Comparison of ENCODE assay signal across 21 cellular contexts in the genomic region with DNA sequence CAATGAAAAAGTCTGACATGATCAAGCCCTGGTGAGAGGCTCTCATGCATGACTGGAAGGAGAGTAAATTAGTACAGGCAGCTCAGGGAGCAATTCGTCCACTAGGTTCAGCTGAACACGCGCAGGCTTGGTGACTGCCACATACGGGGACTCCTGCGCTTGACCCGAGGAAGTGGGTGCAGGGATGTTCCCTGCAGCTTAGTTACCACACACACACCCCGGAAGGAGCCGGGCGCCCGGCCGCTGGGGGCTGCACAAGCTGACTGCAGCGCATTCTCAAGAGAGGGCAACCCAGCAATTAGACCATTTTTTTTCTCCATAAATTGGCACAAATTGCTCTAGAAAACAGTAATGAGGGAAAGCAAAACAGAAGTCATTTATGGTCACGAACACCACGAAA. TPM values are rescaled to one million over a fixed set of nuclear protein-coding genes. Genes with fewer than 3 reads are reported as not detected.
"Had no signal": no experiment of that assay in that cellular context is flagged by ENCODE, and none has a peak within 500 bp of the region (broad histone marks: within the 10 kb centered on the region; RNA-seq: fewer than 3 reads in every experiment).

No MANE protein-coding gene starts in this region.

- H3K9me3 ChIP-seq: ascending aorta, colonic mucosa, esophagus squamous epithelium, gastroesophageal sphincter, ovary, prostate gland had no signal

- H3K4me1 ChIP-seq: ascending aorta, colonic mucosa, neural progenitor cell, tibial nerve had no signal

- H3K27me3 ChIP-seq: ascending aorta, colonic mucosa, neural progenitor cell, ovary had no signal

- H3K4me2 ChIP-seq: neural progenitor cell had no signal

- DNase-seq: activated CD4-positive, alpha-beta memory T cell treated with anti-CD3 and anti-CD28 coated beads for 36 hours; activated CD4-positive, alpha-beta T cell treated with anti-CD3 and anti-CD28 coated beads for 36 hours; central memory CD4-positive, alpha-beta T cell; colonic mucosa; esophagus squamous epithelium; hypothalamus; left colon; mesenchymal stem cell; stimulated activated CD4-positive, alpha-beta T cell treated with anti-CD3 and anti-CD28 coated beads, Interleukin-2, amount 100 ng/mL, for 24 hours; stimulated activated naive CD8-positive, alpha-beta T cell treated with anti-CD3 and anti-CD28 coated beads, Interleukin-15, amount 100 ng/mL, for 72 hours had no signal

- H3K4me3 ChIP-seq: ascending aorta, colonic mucosa, esophagus squamous epithelium, gastroesophageal sphincter, neural progenitor cell, ovary, prostate gland, tibial nerve had no signal

- H2AFZ ChIP-seq: neural progenitor cell had no signal

- H3K36me3 ChIP-seq: ascending aorta, colonic mucosa, esophagus squamous epithelium, gastroesophageal sphincter, neural progenitor cell, ovary, prostate gland, tibial nerve had no signal

- ATAC-seq: activated CD4-positive, alpha-beta T cell treated with anti-CD3 and anti-CD28 coated beads for 36 hours; activated naive CD4-positive, alpha-beta T cell treated with anti-CD3 and anti-CD28 coated beads, Interleukin-2, amount 50 U/mL, for 72 hours; gastroesophageal sphincter; left colon; SK-N-SH treated with all-trans-retinoic acid at 6 μM for 48 hours; stimulated activated effector memory CD8-positive, alpha-beta T cell treated with anti-CD3 and anti-CD28 coated beads, Interleukin-12 subunit alpha, Interleukin-12 subunit beta, amount 100 ng/mL, for 72 hours; stimulated activated naive CD8-positive, alpha-beta T cell treated with anti-CD3 and anti-CD28 coated beads, Interleukin-15, amount 100 ng/mL, for 72 hours; WTC11 had no signal

- H3K27ac ChIP-seq: ascending aorta, colonic mucosa, esophagus squamous epithelium, gastroesophageal sphincter, neural progenitor cell, ovary, prostate gland, tibial nerve had no signal

RNA-seq across cellular contexts. Expression of a gene that starts 41.4 kb away (rescaled TPM):
- total RNA-seq: mononuclear cell had no signal
